ENCODE assay signal across 1 cellular context in the genomic region with DNA sequence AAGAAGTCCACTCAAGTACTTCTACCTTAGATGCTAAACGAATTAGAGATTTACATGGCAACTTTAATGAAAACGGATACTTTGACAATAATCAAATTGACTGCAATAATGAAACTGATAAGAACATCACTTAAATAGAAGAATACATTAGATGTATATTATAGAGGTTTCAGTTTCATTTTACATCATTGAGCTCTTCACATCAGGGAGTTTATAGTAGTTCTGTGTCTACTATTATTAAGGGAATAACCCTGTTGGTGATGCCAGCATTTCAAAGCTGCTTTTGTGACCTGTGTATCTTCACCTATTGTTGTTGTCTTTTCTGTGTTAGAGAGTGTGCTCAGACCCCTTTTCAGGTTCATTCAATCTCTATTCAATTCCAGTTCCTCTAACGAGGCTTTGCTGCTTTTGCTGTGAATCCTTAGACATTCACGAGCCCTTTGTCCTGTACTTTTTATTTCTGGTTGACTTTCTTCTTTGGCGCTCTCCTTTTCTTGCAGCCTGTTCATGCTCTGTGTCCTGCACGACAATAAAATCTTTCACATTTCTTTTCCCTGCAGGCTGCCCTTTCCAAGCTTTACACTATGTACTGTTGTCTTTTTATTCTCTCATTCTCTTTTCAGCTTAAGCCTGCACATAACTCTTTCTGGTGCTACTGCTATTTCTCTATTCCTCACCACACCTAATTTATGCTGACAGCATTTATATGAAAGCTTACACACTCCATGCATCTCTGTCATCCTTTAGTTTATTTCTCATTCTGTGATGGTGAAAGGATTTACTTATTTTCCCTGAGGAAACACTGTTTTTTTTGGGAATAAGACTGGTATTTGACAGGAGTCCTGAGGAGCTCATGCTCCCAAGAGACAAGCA.
TF ChIP-seq lines count a peak whose summit lies in the region.

No MANE protein-coding gene starts in this region.

TF ChIP-seq in neural cell, 6 proteins besides CTCF, POLR2A, EP300 and RAD21 (continued from another document):
- TF ChIP-seq, protein P1, sequence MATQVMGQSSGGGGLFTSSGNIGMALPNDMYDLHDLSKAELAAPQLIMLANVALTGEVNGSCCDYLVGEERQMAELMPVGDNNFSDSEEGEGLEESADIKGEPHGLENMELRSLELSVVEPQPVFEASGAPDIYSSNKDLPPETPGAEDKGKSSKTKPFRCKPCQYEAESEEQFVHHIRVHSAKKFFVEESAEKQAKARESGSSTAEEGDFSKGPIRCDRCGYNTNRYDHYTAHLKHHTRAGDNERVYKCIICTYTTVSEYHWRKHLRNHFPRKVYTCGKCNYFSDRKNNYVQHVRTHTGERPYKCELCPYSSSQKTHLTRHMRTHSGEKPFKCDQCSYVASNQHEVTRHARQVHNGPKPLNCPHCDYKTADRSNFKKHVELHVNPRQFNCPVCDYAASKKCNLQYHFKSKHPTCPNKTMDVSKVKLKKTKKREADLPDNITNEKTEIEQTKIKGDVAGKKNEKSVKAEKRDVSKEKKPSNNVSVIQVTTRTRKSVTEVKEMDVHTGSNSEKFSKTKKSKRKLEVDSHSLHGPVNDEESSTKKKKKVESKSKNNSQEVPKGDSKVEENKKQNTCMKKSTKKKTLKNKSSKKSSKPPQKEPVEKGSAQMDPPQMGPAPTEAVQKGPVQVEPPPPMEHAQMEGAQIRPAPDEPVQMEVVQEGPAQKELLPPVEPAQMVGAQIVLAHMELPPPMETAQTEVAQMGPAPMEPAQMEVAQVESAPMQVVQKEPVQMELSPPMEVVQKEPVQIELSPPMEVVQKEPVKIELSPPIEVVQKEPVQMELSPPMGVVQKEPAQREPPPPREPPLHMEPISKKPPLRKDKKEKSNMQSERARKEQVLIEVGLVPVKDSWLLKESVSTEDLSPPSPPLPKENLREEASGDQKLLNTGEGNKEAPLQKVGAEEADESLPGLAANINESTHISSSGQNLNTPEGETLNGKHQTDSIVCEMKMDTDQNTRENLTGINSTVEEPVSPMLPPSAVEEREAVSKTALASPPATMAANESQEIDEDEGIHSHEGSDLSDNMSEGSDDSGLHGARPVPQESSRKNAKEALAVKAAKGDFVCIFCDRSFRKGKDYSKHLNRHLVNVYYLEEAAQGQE (IDR thresholded peaks at IDR 0.05; ENCODE audit: borderline replicate concordance) = no peak
